Comparison of ENCODE assay signal across 8 cellular contexts in genomic region chr5:69493235-69493925, GRCh38. TPM values are rescaled to one million over a fixed set of nuclear protein-coding genes. Genes with fewer than 3 reads are reported as not detected.
DNase-seq lines count a peak whose midpoint lies in the region; ATAC-seq lines count a peak whose summit lies in the region.

No MANE protein-coding gene starts in this region.

- peaks cover 6% of the 10 kb centered on the region for H3K4me1 Mint-ChIP-seq in activated CD4-positive, alpha-beta T cell treated with anti-CD3 and anti-CD28 coated beads for 36 hours
- H3K4me1 Mint-ChIP-seq in activated naive CD8-positive, alpha-beta T cell treated with anti-CD3 and anti-CD28 coated beads, Interleukin-2, amount 10 ng/mL, durations not matched to agents 7 days and 5 days, result peaks cover 6% of the 10 kb centered on the region

- intact Hi-C loops in activated CD4-positive, alpha-beta T cell treated with anti-CD3 and anti-CD28 coated beads for 36 hours (cut with DNase I, micrococcal nuclease), result no loop called here

- peak; percentile 31 for DNase-seq in activated CD4-positive, alpha-beta T cell treated with anti-CD3 and anti-CD28 coated beads for 36 hours
- no peak for DNase-seq in activated CD4-positive, alpha-beta T cell treated with anti-CD3 and anti-CD28 coated beads, Interleukin-2, amount 50 U/mL, for 4 hours
- peak; percentile 4 for DNase-seq in LHCN-M2 (ENCODE audit: low read depth)
- peak; percentile 35 for DNase-seq in activated naive CD8-positive, alpha-beta T cell treated with anti-CD3 and anti-CD28 coated beads, Interleukin-2, amount 10 ng/mL, durations not matched to agents 7 days and 5 days
- no peak for DNase-seq in iPS DF 6.9 (ENCODE audit: low read depth, low spot score)
- no peak for DNase-seq in skeletal muscle cell (ENCODE audit: low read depth)
- DNase-seq in activated CD4-positive, CD25-positive, alpha-beta regulatory T cell treated with anti-CD3 and anti-CD28 coated beads, Interleukin-2, amount 50 U/mL, for 72 hours, result no peak
- no peak for DNase-seq in NCI-H1694 treated with DMSO at 0.1 percent for 48 hours (lab: John Stamatoyannopoulos, UW)

- peak overlapping the region; percentile 62 for H3K4me3 Mint-ChIP-seq in activated CD4-positive, alpha-beta T cell treated with anti-CD3 and anti-CD28 coated beads for 36 hours
- peak overlapping the region; percentile 79 for H3K4me3 Mint-ChIP-seq in activated naive CD8-positive, alpha-beta T cell treated with anti-CD3 and anti-CD28 coated beads, Interleukin-2, amount 10 ng/mL, durations not matched to agents 7 days and 5 days

- H3K27me3 ChIP-seq in iPS DF 6.9 (ENCODE audit: control insufficient read depth, insufficient read depth, low read length), result no peaks in the 10 kb centered on the region

- peaks cover 49% of the 10 kb centered on the region for H3K27me3 Mint-ChIP-seq in activated CD4-positive, alpha-beta T cell treated with anti-CD3 and anti-CD28 coated beads for 36 hours
- peaks cover 72% of the 10 kb centered on the region for H3K27me3 Mint-ChIP-seq in activated naive CD8-positive, alpha-beta T cell treated with anti-CD3 and anti-CD28 coated beads, Interleukin-2, amount 10 ng/mL, durations not matched to agents 7 days and 5 days

- no peaks in the 10 kb centered on the region for H3K9me3 Mint-ChIP-seq in activated CD4-positive, alpha-beta T cell treated with anti-CD3 and anti-CD28 coated beads for 36 hours (ENCODE audit: low read depth)
- H3K9me3 Mint-ChIP-seq in activated naive CD8-positive, alpha-beta T cell treated with anti-CD3 and anti-CD28 coated beads, Interleukin-2, amount 10 ng/mL, durations not matched to agents 7 days and 5 days, result no peaks in the 10 kb centered on the region

- ATAC-seq in activated CD4-positive, alpha-beta T cell treated with anti-CD3 and anti-CD28 coated beads for 36 hours, result peak; percentile 33
- peak; percentile 41 for ATAC-seq in activated naive CD8-positive, alpha-beta T cell treated with anti-CD3 and anti-CD28 coated beads, Interleukin-2, amount 10 ng/mL, durations not matched to agents 7 days and 5 days (ENCODE audit: low read depth)

- H3K36me3 ChIP-seq in iPS DF 6.9 (ENCODE audit: control insufficient read depth, insufficient read depth, low read length), result no peaks in the 10 kb centered on the region

- CTCF ChIA-PET in activated CD4-positive, alpha-beta T cell treated with anti-CD3 and anti-CD28 coated beads for 36 hours (lab: Charles Lee), result interaction anchor here (0.7 kb wide), 1 partner anchor 78 kb away, joined by 3 read pairs; the partner anchor contains the start of gene MARVELD2

- no peaks in the 10 kb centered on the region for H3K9me3 ChIP-seq in iPS DF 6.9 (ENCODE audit: control insufficient read depth, insufficient read depth, low read length)

- no CpG with 5 or more reads among the region's 64 CpGs for WGBS in iPS DF 6.9 (ENCODE audit: insufficient coverage, insufficient read length)

- POLR2A ChIA-PET in activated CD4-positive, alpha-beta T cell treated with anti-CD3 and anti-CD28 coated beads for 36 hours (lab: Charles Lee), result no interaction called here
- POLR2A ChIA-PET in activated naive CD8-positive, alpha-beta T cell treated with anti-CD3 and anti-CD28 coated beads, Interleukin-2, amount 10 ng/mL, durations not matched to agents 7 days and 5 days (lab: Charles Lee), result no interaction called here

- peak overlapping the region; percentile 76 for H3K4me3 ChIP-seq in iPS DF 6.9 (ENCODE audit: low read length)
- peak overlapping the region; percentile 55 for H3K4me3 ChIP-seq in skeletal muscle cell (ENCODE audit: low read depth, low read length)

- no peak overlapping the region for H3K27ac ChIP-seq in iPS DF 6.9 (ENCODE audit: low read length)

- no peaks in the 10 kb centered on the region for H3K36me3 Mint-ChIP-seq in activated CD4-positive, alpha-beta T cell treated with anti-CD3 and anti-CD28 coated beads for 36 hours (ENCODE audit: low read depth)
- H3K36me3 Mint-ChIP-seq in activated naive CD8-positive, alpha-beta T cell treated with anti-CD3 and anti-CD28 coated beads, Interleukin-2, amount 10 ng/mL, durations not matched to agents 7 days and 5 days, result no peaks in the 10 kb centered on the region

- no peak overlapping the region for H3K27ac Mint-ChIP-seq in activated CD4-positive, alpha-beta T cell treated with anti-CD3 and anti-CD28 coated beads for 36 hours
- no peak overlapping the region for H3K27ac Mint-ChIP-seq in activated naive CD8-positive, alpha-beta T cell treated with anti-CD3 and anti-CD28 coated beads, Interleukin-2, amount 10 ng/mL, durations not matched to agents 7 days and 5 days

- H3K4me1 ChIP-seq in iPS DF 6.9 (ENCODE audit: control insufficient read depth, insufficient read depth, low read length), result peaks cover 5% of the 10 kb centered on the region

RNA-seq across cellular contexts. Expression of gene OCLN, which starts 0.8 kb away (rescaled TPM):
- 1 to 10 TPM in 1 of 2 experiments, under 1 TPM in 1; 0.57 to 2.1 TPM for total RNA-seq in activated CD4-positive, alpha-beta T cell treated with anti-CD3 and anti-CD28 coated beads for 36 hours
- total RNA-seq in LHCN-M2 (2014; rRNA removed), result 0.06 TPM in 2 replicates
- 0.04 TPM for polyA plus RNA-seq in LHCN-M2 (2012)
- total RNA-seq in activated naive CD8-positive, alpha-beta T cell treated with anti-CD3 and anti-CD28 coated beads, Interleukin-2, amount 10 ng/mL, durations not matched to agents 7 days and 5 days, result 1 to 10 TPM; 2.6 to 3.3 TPM

Comparison
In these comparisons a context has a peak if more than half of its experiments do, and no peak if none do; other contexts are left out.
1. DNase-seq: peak in activated CD4-positive, alpha-beta T cell treated with anti-CD3 and anti-CD28 coated beads for 36 hours (single experiment), LHCN-M2 (single experiment) and activated naive CD8-positive, alpha-beta T cell treated with anti-CD3 and anti-CD28 coated beads, Interleukin-2, amount 10 ng/mL, durations not matched to agents 7 days and 5 days (single experiment); none in activated CD4-positive, alpha-beta T cell treated with anti-CD3 and anti-CD28 coated beads, Interleukin-2, amount 50 U/mL, for 4 hours (0 of 2), iPS DF 6.9 (single experiment), skeletal muscle cell (single experiment), activated CD4-positive, CD25-positive, alpha-beta regulatory T cell treated with anti-CD3 and anti-CD28 coated beads, Interleukin-2, amount 50 U/mL, for 72 hours (single experiment) and NCI-H1694 treated with DMSO at 0.1 percent for 48 hours (single experiment).